In the genomic region with DNA sequence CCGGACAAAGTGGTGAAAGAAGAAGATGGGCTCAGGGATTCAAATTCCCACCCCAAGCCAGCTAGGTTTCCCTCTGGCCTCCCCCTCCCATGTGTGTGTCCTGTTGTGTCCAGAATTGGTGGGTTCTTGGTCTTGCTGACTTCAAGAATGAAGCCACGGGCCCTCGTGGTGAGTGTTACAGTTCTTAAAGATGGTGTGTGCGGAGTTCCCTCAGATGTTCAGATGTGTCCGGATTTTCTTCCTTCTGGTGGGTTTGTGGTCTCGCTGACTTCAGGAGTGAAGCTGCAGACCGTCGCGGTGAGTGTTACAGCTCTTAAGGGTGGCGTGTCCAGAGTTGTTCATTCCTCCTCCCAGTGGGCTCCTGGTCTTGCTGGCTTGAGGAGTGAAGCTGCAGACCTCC, we compare ENCODE assay signal across 26 cellular contexts.
"Had no signal": no experiment of that assay in that cellular context is flagged by ENCODE, and none has a peak within 500 bp of the region (broad histone marks: within the 10 kb centered on the region; RNA-seq: fewer than 3 reads in every experiment).

No MANE protein-coding gene starts in this region.

- H3K4me3 ChIP-seq: MG63, SJCRH30 had no signal

- H3K9me3 ChIP-seq: MG63, SJCRH30, SK-N-SH had no signal

- H3K4me3 Mint-ChIP-seq: activated CD8-positive, alpha-beta T cell treated with anti-CD3 and anti-CD28 coated beads for 36 hours; activated naive CD4-positive, alpha-beta T cell treated with anti-CD3 and anti-CD28 coated beads for 36 hours; activated naive CD8-positive, alpha-beta T cell; activated T-helper 1 cell treated with anti-CD3 and anti-CD28 coated beads, Interleukin-12 subunit alpha, Interleukin-12 subunit beta, Interleukin-2, Interleukin-4 antibody, amounts not matched to agents 30 ng/mL and 10 ng/mL and 1 ng/mL, durations not matched to agents 14 hours and 24 hours and 36 hours; brain had no signal

- H3K27me3 Mint-ChIP-seq: brain had no signal

- DNase-seq: activated CD4-positive, alpha-beta T cell treated with anti-CD3 and anti-CD28 coated beads for 4 hours; activated CD8-positive, alpha-beta memory T cell treated with anti-CD3 and anti-CD28 coated beads, Interleukin-2, amount 50 U/mL, for 4 hours; activated CD8-positive, alpha-beta T cell treated with anti-CD3 and anti-CD28 coated beads for 36 hours; activated gamma-delta T cell; activated naive CD4-positive, alpha-beta T cell treated with anti-CD3 and anti-CD28 coated beads for 36 hours; amygdala; MG63; MV-4-11; NCI-H1092 treated with DMSO at 0.1 percent for 48 hours; NCI-H1417 treated with DMSO at 0.1 percent for 48 hours; NCI-H1694; NCI-H2029; NCI-H345; NCI-H510A treated with DMSO at 0.1 percent for 48 hours; NK-92 treated with Interleukin-12 subunit alpha and Interleukin-12 subunit beta, amount 100 ng/mL, for 24 hours; OCI-M1; Right ventricle myocardium superior; SJCRH30; SK-N-SH; T-helper 1 cell had no signal

- H3K9me3 Mint-ChIP-seq: activated CD8-positive, alpha-beta T cell treated with anti-CD3 and anti-CD28 coated beads for 36 hours; activated naive CD4-positive, alpha-beta T cell treated with anti-CD3 and anti-CD28 coated beads for 36 hours; activated T-helper 1 cell treated with anti-CD3 and anti-CD28 coated beads, Interleukin-12 subunit alpha, Interleukin-12 subunit beta, Interleukin-2, Interleukin-4 antibody, amounts not matched to agents 30 ng/mL and 10 ng/mL and 1 ng/mL, durations not matched to agents 14 hours and 24 hours and 36 hours had no signal

- H3K36me3 ChIP-seq: MG63, SJCRH30 had no signal

- H3K27ac Mint-ChIP-seq: activated CD8-positive, alpha-beta T cell treated with anti-CD3 and anti-CD28 coated beads for 36 hours; activated naive CD4-positive, alpha-beta T cell treated with anti-CD3 and anti-CD28 coated beads for 36 hours; activated naive CD8-positive, alpha-beta T cell; activated T-helper 1 cell treated with anti-CD3 and anti-CD28 coated beads, Interleukin-12 subunit alpha, Interleukin-12 subunit beta, Interleukin-2, Interleukin-4 antibody, amounts not matched to agents 30 ng/mL and 10 ng/mL and 1 ng/mL, durations not matched to agents 14 hours and 24 hours and 36 hours; brain had no signal

- ATAC-seq: activated CD8-positive, alpha-beta T cell treated with anti-CD3 and anti-CD28 coated beads for 36 hours; Panc1 had no signal

- H3K27me3 ChIP-seq: MG63 had no signal

- H3K27ac ChIP-seq: RWPE1, SJCRH30, VCaP had no signal

- H3K36me3 Mint-ChIP-seq: activated naive CD8-positive, alpha-beta T cell; brain had no signal
